In the genomic region with DNA sequence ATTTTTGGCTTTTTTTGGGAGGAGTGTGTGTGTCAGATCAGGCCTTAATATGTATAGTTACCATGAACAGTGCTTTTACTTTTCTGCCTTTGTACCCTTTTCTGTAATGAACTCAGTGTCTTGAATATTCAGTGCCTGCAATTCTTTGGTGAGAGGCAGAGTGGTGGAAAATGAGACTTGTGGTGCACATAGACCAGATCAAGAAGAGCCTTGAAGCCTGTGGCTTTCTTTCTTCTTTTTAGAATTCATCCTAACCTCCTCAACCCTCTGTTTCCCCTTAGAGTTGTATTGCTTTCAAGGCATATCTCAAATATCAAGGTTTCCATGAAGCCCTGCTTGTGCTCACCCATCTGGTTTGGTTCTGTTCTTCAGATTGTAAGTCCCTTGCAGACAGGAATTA, we compare ENCODE assay signal across 1 cellular context.
TF ChIP-seq lines count a peak whose summit lies in the region.

No MANE protein-coding gene starts in this region.

TF ChIP-seq in GM12878, 131 proteins besides CTCF, POLR2A, EP300 and RAD21:
- TF ChIP-seq CREB1 (IDR thresholded peaks at IDR 0.05; ENCODE audit: low read depth) (no peak), YBX1 (IDR thresholded peaks at IDR 0.05) (no peak)
